17 cellular contexts compared by ENCODE assay signal in genomic region chr18:62834715-62835114, GRCh38.
DNase-seq lines count a peak whose midpoint lies in the region; ATAC-seq, FAIRE-seq and TF ChIP-seq lines count a peak whose summit lies in the region.
"Had no signal": no experiment of that assay in that cellular context is flagged by ENCODE, and none has a peak within 500 bp of the region (broad histone marks: within the 10 kb centered on the region; RNA-seq: fewer than 3 reads in every experiment).

No MANE protein-coding gene starts in this region.

- peaks cover 3% of the 10 kb centered on the region for H3K9me1 ChIP-seq in K562 (ENCODE audit: control insufficient read depth, insufficient read depth, low read length)

- TF ChIP-seq EP300 in A549 (IDR thresholded peaks at IDR 0.05) (no peak), K562 (IDR thresholded peaks at IDR 0.05; ENCODE audit: low read length) (no peak)

- whole genome bisulfite sequencing in A549 (ENCODE audit: missing lambda C conversion rate) = 80% methylated on average over 4 of the region's 4 CpGs
- no CpG with 5 or more reads among the region's 4 CpGs for WGBS in H9 (ENCODE audit: extremely low coverage, insufficient read length, low lambda C conversion rate)
- WGBS in K562 (ENCODE audit: insufficient coverage, low coverage, missing lambda C conversion rate) = 56% methylated on average over 4 of the region's 4 CpGs

- H3K27me3 ChIP-seq in H9 (ENCODE audit: insufficient read depth, low read length) (no peaks in the 10 kb centered on the region), K562 (ENCODE audit: control insufficient read depth in 2 of 2, insufficient read depth in 2 of 2, low read length in 2 of 2) (no peaks in the 10 kb centered on the region)

- H3K27ac ChIP-seq in A549 = no peak overlapping the region
- no peak overlapping the region for H3K27ac ChIP-seq in H9 (ENCODE audit: insufficient read length, low read depth, low read length)
- no peak overlapping the region for H3K27ac ChIP-seq in K562 (ENCODE audit: extremely low read depth, low read depth, low read length)
- H3K27ac ChIP-seq: HL-60, KMS-11 had no signal

- no peak overlapping the region for H2BK120ac ChIP-seq in H9 (ENCODE audit: low read depth, low read length, poor library complexity, severe bottlenecking)

- H3K79me2 ChIP-seq in H9 (ENCODE audit: insufficient read depth, low read length) = peaks cover 19% of the 10 kb centered on the region; the same call in 1 of the 2 replicates
- H3K79me2 ChIP-seq in K562 (ENCODE audit: control insufficient read depth, insufficient read depth, low read length) = peaks cover 8% of the 10 kb centered on the region; the same call in 2 of the 3 replicates

- H3K36me3 Mint-ChIP-seq in H9 (ENCODE audit: insufficient read depth in 1 of 3, low read depth in 3 of 3) = peaks cover 10 to 13% (median 11%) of the 10 kb centered on the region in 3 experiments
- peaks cover 8% of the 10 kb centered on the region for H3K36me3 Mint-ChIP-seq in progenitor cell of endocrine pancreas (ENCODE audit: insufficient read depth)

- no peak overlapping the region for H3K23ac ChIP-seq in H9 (ENCODE audit: insufficient read length, low read depth, low read length)

- H2BK20ac ChIP-seq in H9 (ENCODE audit: low read depth, low read length, poor library complexity, severe bottlenecking) = no peak overlapping the region

- H3K9me3 ChIP-seq in A549 = no peaks in the 10 kb centered on the region
- H3K9me3 ChIP-seq in H9 (ENCODE audit: control insufficient read depth, low read depth, low read length) = no peaks in the 10 kb centered on the region
- 0 out of 2 replicates have a peak, but pooled peaks cover 2% of the 10 kb centered on the region for H3K9me3 ChIP-seq in K562 (replicated peaks; ENCODE audit: control insufficient read depth, insufficient read depth, low read depth, low read length)

- H3K18ac ChIP-seq in H9 (ENCODE audit: insufficient read length, low read depth, low read length) = no peak overlapping the region

- H3K9me3 Mint-ChIP-seq in H9 (no peaks in the 10 kb centered on the region), progenitor cell of endocrine pancreas (ENCODE audit: low read depth) (no peaks in the 10 kb centered on the region)
- H3K9me3 Mint-ChIP-seq: CD4-positive, alpha-beta T cell had no signal

- no peak overlapping the region for H2AFZ ChIP-seq in H9 (ENCODE audit: low read length)
- H2AFZ ChIP-seq in K562 (ENCODE audit: low read depth, low read length) = no peak overlapping the region

- peaks cover 6% of the 10 kb centered on the region; the same call in 1 of the 3 replicates for H3K36me3 ChIP-seq in K562 (ENCODE audit: control insufficient read depth, insufficient read depth, low read length)

- ATAC-seq in A549 = no peak
- ATAC-seq in K562 = no peak
- no peak for ATAC-seq in HG03439 (IDR thresholded peaks at IDR 0.05; ENCODE audit: unreplicated experiment)
- ATAC-seq in GM19351 (IDR thresholded peaks at IDR 0.05; ENCODE audit: unreplicated experiment) = no peak

- BruUV-seq in K562 (replicated peaks; lab: Mats Ljungman, UMichigan) = no TSS peak

- H4K20me1 ChIP-seq in H9 (ENCODE audit: control insufficient read depth, insufficient read depth, insufficient read length) (no peaks in the 10 kb centered on the region), K562 (replicated peaks; ENCODE audit: control insufficient read depth, insufficient read depth, low read length) (no peaks in the 10 kb centered on the region)

- TF ChIP-seq POLR2A in A549 (IDR thresholded peaks at IDR 0.05; ENCODE audit: low read length) (no peak), K562 (conservative IDR thresholded peaks at IDR 0.05) (no peak)

- no peak overlapping the region for H2AK5ac ChIP-seq in H9 (ENCODE audit: insufficient read length, low read length)

- H4K91ac ChIP-seq in H9 (ENCODE audit: insufficient read length, low read depth, low read length) = no peak overlapping the region

- DNase-seq in A549 (ENCODE audit: low read depth in 1 of 2, low spot score in 1 of 2) (no peak), H9 (no peak), K562 (ENCODE audit: extremely low read depth in 1 of 4, low spot score in 3 of 4) (no peak), progenitor cell of endocrine pancreas (ENCODE audit: low spot score, unreplicated experiment) (no peak), T-helper 1 cell (no peak)
- DNase-seq: C1 segment of cervical spinal cord; Calu3; CD4-positive, alpha-beta T cell; DMS 273 treated with DMSO at 0.1 percent for 48 hours; GOT3; HCEC 1CT had no signal

- no peak overlapping the region for H3K4me3 ChIP-seq in A549
- no peak overlapping the region for H3K4me3 ChIP-seq in K562

- no peak overlapping the region for H2BK15ac ChIP-seq in H9 (ENCODE audit: low read depth, low read length)

- FAIRE-seq in A549 (lab: Jason Lieb, UNC) = no peak
- FAIRE-seq in K562 (lab: Jason Lieb, UNC) = no peak

- intact Hi-C loops in K562 (cut with micrococcal nuclease) = loop anchor here (10.0 kb wide), 1 partner anchor 90 kb away; no protein-coding TSS in a partner anchor

- no peak overlapping the region for H3K4ac ChIP-seq in H9 (ENCODE audit: low read depth, low read length)

- no peak for TF ChIP-seq RAD21 in A549 (conservative IDR thresholded peaks at IDR 0.05 in 1 of 2, IDR thresholded peaks at IDR 0.05 in 1 of 2)
- no peak for TF ChIP-seq RAD21 in K562 (CRISPR knock-in tag; conservative IDR thresholded peaks at IDR 0.05 in 1 of 2, IDR thresholded peaks at IDR 0.05 in 1 of 2)

- H3K23me2 ChIP-seq in H9 (ENCODE audit: insufficient read length, low read depth, low read length, poor library complexity, severe bottlenecking) = no peaks in the 10 kb centered on the region

- H3K4me3 Mint-ChIP-seq in H9 = no peak overlapping the region; a peak in 1 of 5 replicates
- H3K4me3 Mint-ChIP-seq in progenitor cell of endocrine pancreas (ENCODE audit: low read depth) = no peak overlapping the region
- H3K4me3 Mint-ChIP-seq: B cell; CD4-positive, alpha-beta T cell; IgD-negative memory B cell had no signal

- POLR2A ChIA-PET in A549 (lab: Yijun Ruan, JAX) = no interaction called here
- POLR2A ChIA-PET in K562 (lab: Yijun Ruan, JAX) = no interaction called here

- H3K4me1 ChIP-seq in A549 (peaks cover 24% of the 10 kb centered on the region), H9 (ENCODE audit: insufficient read depth, low read length) (peaks cover 14% of the 10 kb centered on the region), K562 (replicated peaks in 1 of 2; ENCODE audit: control insufficient read depth in 2 of 2, insufficient read depth in 2 of 2, low read length in 2 of 2) (peaks cover 16% of the 10 kb centered on the region in 2 experiments; a peak in 4 of 5 replicates)

- H3K4me1 Mint-ChIP-seq in H9 (peaks cover 51 to 60% of the 10 kb centered on the region in 2 experiments), progenitor cell of endocrine pancreas (ENCODE audit: low read depth) (peaks cover 14% of the 10 kb centered on the region)

- no peak overlapping the region for H3T11ph ChIP-seq in H9 (ENCODE audit: low read length)

- no peak overlapping the region for H2BK12ac ChIP-seq in H9 (ENCODE audit: insufficient read length, low read depth, low read length)

- CTCF ChIA-PET in A549 (lab: Yijun Ruan, JAX) (no interaction called here), K562 (lab: Yijun Ruan, JAX; ENCODE audit: low intra/inter-chr PET ratio) (no interaction called here)

- H3K14ac ChIP-seq in H9 (ENCODE audit: insufficient read depth, low read length) = no peak overlapping the region

- H3K9ac ChIP-seq in H9 (ENCODE audit: extremely low read depth, insufficient read length, low read length) (no peak overlapping the region), K562 (ENCODE audit: insufficient read depth in 1 of 2, low read depth in 2 of 2, low read length in 2 of 2) (no peak overlapping the region)
- H3K9ac ChIP-seq: KMS-11 had no signal

- H3K27ac Mint-ChIP-seq in H9 (peak overlapping the region; percentile 14 to 40 (median 39); a peak in 4 of 7 replicates), progenitor cell of endocrine pancreas (peak overlapping the region; percentile 43)
- H3K27ac Mint-ChIP-seq: B cell; CD4-positive, alpha-beta T cell; IgD-negative memory B cell had no signal

- H2BK5ac ChIP-seq in H9 (ENCODE audit: insufficient read length, low read length) = no peak overlapping the region

- peaks cover 3% of the 10 kb centered on the region for H3K79me1 ChIP-seq in H9 (ENCODE audit: insufficient read depth, low read depth, low read length, poor library complexity, severe bottlenecking)

- in situ Hi-C loops in K562 (cut with MboI) = no loop called here

- TF ChIP-seq CTCF in A549 (IDR thresholded peaks at IDR 0.05) = no peak
- TF ChIP-seq CTCF in H9 (conservative IDR thresholded peaks at IDR 0.05) = no peak
- TF ChIP-seq CTCF in K562 (IDR thresholded peaks at IDR 0.05 in 2 of 3, conservative IDR thresholded peaks at IDR 0.05 in 1 of 3; ENCODE audit: insufficient read depth in 2 of 3, low read depth in 1 of 3, low read length in 3 of 3) = no peak
- TF ChIP-seq CTCF in progenitor cell of endocrine pancreas (IDR thresholded peaks at IDR 0.05; ENCODE audit: unreplicated experiment) = no peak

- H3K4me2 ChIP-seq in A549 (no peak overlapping the region), H9 (ENCODE audit: insufficient read depth, insufficient read length, low read length) (no peak overlapping the region), K562 (ENCODE audit: insufficient read depth, low read length) (no peak overlapping the region)
- H3K4me2 ChIP-seq: KMS-11 had no signal

- no peak overlapping the region for H4K5ac ChIP-seq in H9 (ENCODE audit: insufficient read length, low read depth, low read length)

- H4K8ac ChIP-seq in H9 (replicated peaks; ENCODE audit: insufficient read length, low read depth, low read length) = no peak overlapping the region

- H3K27me3 Mint-ChIP-seq in H9 (ENCODE audit: low read depth) = no peaks in the 10 kb centered on the region
- no peaks in the 10 kb centered on the region for H3K27me3 Mint-ChIP-seq in progenitor cell of endocrine pancreas
- H3K27me3 Mint-ChIP-seq: B cell; CD4-positive, alpha-beta T cell; IgD-negative memory B cell had no signal

- H3K56ac ChIP-seq in H9 (ENCODE audit: insufficient read length, low read depth, low read length) = no peak overlapping the region

TF ChIP-seq in A549, 52 proteins besides CTCF, POLR2A, EP300 and RAD21 (continues in another document):
- no peak for TF ChIP-seq USF2 (IDR thresholded peaks at IDR 0.05)

TF ChIP-seq in K562, 482 proteins besides CTCF, POLR2A, EP300 and RAD21 (continues in another document):
- TF ChIP-seq POLR2AphosphoS2 (IDR thresholded peaks at IDR 0.05; ENCODE audit: low read length) (no peak), MAZ (CRISPR knock-in tag; conservative IDR thresholded peaks at IDR 0.05 in 1 of 2, IDR thresholded peaks at IDR 0.05 in 1 of 2) (no peak), ZNF316 (IDR thresholded peaks at IDR 0.05) (peak; percentile 76), ZNF311 (CRISPR knock-in tag; IDR thresholded peaks at IDR 0.05) (no peak), MCM5 (IDR thresholded peaks at IDR 0.05; ENCODE audit: low read depth) (no peak)
- TF ChIP-seq, protein P1, sequence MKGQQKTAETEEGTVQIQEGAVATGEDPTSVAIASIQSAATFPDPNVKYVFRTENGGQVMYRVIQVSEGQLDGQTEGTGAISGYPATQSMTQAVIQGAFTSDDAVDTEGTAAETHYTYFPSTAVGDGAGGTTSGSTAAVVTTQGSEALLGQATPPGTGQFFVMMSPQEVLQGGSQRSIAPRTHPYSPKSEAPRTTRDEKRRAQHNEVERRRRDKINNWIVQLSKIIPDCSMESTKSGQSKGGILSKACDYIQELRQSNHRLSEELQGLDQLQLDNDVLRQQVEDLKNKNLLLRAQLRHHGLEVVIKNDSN (CRISPR knock-in tag; IDR thresholded peaks at IDR 0.05) = no peak

Comparison
In these comparisons a context has a peak if more than half of its experiments do, and no peak if none do; other contexts are left out.
1. Of the 35 proteins assayed by ChIP-seq in both K562 and A549: peak only in K562: none; only in A549: MAFK; in both: none; in neither: 34.